In genomic region chr15:75508741-75509532, GRCh38 we compare ENCODE assay signal across 9 cellular contexts. TPM values are rescaled to one million over a fixed set of nuclear protein-coding genes. Genes with fewer than 3 reads are reported as not detected.
DNase-seq lines count a peak whose midpoint lies in the region; ATAC-seq and TF ChIP-seq lines count a peak whose summit lies in the region.
"Had no signal": no experiment of that assay in that cellular context is flagged by ENCODE, and none has a peak within 500 bp of the region (broad histone marks: within the 10 kb centered on the region; RNA-seq: fewer than 3 reads in every experiment).

No MANE protein-coding gene starts in this region.

- no peak overlapping the region for H3K27ac Mint-ChIP-seq in Caco-2 (ENCODE audit: unreplicated experiment)
- H3K27ac Mint-ChIP-seq in H9 = no peak overlapping the region; a peak in 2 of 7 replicates
- H3K27ac Mint-ChIP-seq: activated B cell treated with CpG ODN at 0.5 μM for 24 hours had no signal

- H3K23me2 ChIP-seq in H9 (ENCODE audit: insufficient read length, low read depth, low read length, poor library complexity, severe bottlenecking) = no peaks in the 10 kb centered on the region

- no TSS peak for BruUV-seq in Caco-2 (replicated peaks; lab: Mats Ljungman, UMichigan)

- peaks cover 46% of the 10 kb centered on the region for H3K36me3 Mint-ChIP-seq in Caco-2 (ENCODE audit: insufficient read depth, unreplicated experiment)
- H3K36me3 Mint-ChIP-seq in H9 (ENCODE audit: insufficient read depth in 1 of 3, low read depth in 3 of 3) = peaks cover 40 to 63% (median 41%) of the 10 kb centered on the region in 3 experiments

- no peak overlapping the region for H3K56ac ChIP-seq in H9 (ENCODE audit: insufficient read length, low read depth, low read length)

- no peaks in the 10 kb centered on the region for H3K27me3 ChIP-seq in Caco-2 (replicated peaks; ENCODE audit: control insufficient read depth, insufficient read depth, low read length)
- no peaks in the 10 kb centered on the region for H3K27me3 ChIP-seq in H9 (ENCODE audit: insufficient read depth, low read length)
- H3K27me3 ChIP-seq in spleen (replicated peaks in 1 of 7) = no peaks in the 10 kb centered on the region

- no peak overlapping the region for H4K8ac ChIP-seq in H9 (replicated peaks; ENCODE audit: insufficient read length, low read depth, low read length)

- H4K91ac ChIP-seq in H9 (ENCODE audit: insufficient read length, low read depth, low read length) = no peak overlapping the region

- no peak overlapping the region for H3K14ac ChIP-seq in H9 (ENCODE audit: insufficient read depth, low read length)

- H3K27me3 Mint-ChIP-seq in Caco-2 (ENCODE audit: insufficient read depth, unreplicated experiment) = no peaks in the 10 kb centered on the region
- no peaks in the 10 kb centered on the region for H3K27me3 Mint-ChIP-seq in H9 (ENCODE audit: low read depth)
- H3K27me3 Mint-ChIP-seq: activated B cell treated with CpG ODN at 0.5 μM for 24 hours had no signal

- no peak overlapping the region for H3K23ac ChIP-seq in H9 (ENCODE audit: insufficient read length, low read depth, low read length)

- no peak overlapping the region for H2BK120ac ChIP-seq in H9 (ENCODE audit: low read depth, low read length, poor library complexity, severe bottlenecking)

- H3K9ac ChIP-seq in H9 (ENCODE audit: extremely low read depth, insufficient read length, low read length) = no peak overlapping the region

- H3K4me3 ChIP-seq in Caco-2 (ENCODE audit: low read depth, low read length) (no peak overlapping the region), fibroblast of pulmonary artery (replicated peaks; ENCODE audit: low read depth, low read length) (no peak overlapping the region), spleen (no peak overlapping the region)

- no peak overlapping the region for H3K4me2 ChIP-seq in H9 (ENCODE audit: insufficient read depth, insufficient read length, low read length)

- no peak for ATAC-seq in GM21528 (IDR thresholded peaks at IDR 0.05; ENCODE audit: low FRiP score, unreplicated experiment)
- no peak for ATAC-seq in GM21723 (IDR thresholded peaks at IDR 0.05; ENCODE audit: unreplicated experiment)

- intact Hi-C loops in Caco-2 (cut with micrococcal nuclease; ENCODE audit: unreplicated experiment) = loop anchor here (1.0 to 2.0 kb wide), 2 partner anchors 132 to 174 kb away; partner anchors contain the start of gene IMP3
- intact Hi-C loops in spleen (cut with DNase I; ENCODE audit: low total_unique reads) = no loop called here

- WGBS in H9 (ENCODE audit: extremely low coverage, insufficient read length, low lambda C conversion rate) = no CpG with 5 or more reads among the region's 8 CpGs
- 83 to 87% (median 84%) methylated on average over 8 of the region's 8 CpGs for WGBS in spleen, 5 donors

- H2AK5ac ChIP-seq in H9 (ENCODE audit: insufficient read length, low read length) = no peak overlapping the region

- POLR2A ChIA-PET in Caco-2 (lab: Charles Lee) = interaction anchor here (0.5 kb wide), 1 partner anchor 45 kb away, joined by 3 read pairs; no protein-coding TSS in a partner anchor

- H3K4me3 Mint-ChIP-seq in Caco-2 (ENCODE audit: unreplicated experiment) (no peak overlapping the region), H9 (no peak overlapping the region)
- H3K4me3 Mint-ChIP-seq: activated B cell treated with CpG ODN at 0.5 μM for 24 hours had no signal

- no peak overlapping the region for H2BK12ac ChIP-seq in H9 (ENCODE audit: insufficient read length, low read depth, low read length)

- no peaks in the 10 kb centered on the region for H3K4me1 Mint-ChIP-seq in Caco-2 (ENCODE audit: low read depth, unreplicated experiment)
- H3K4me1 Mint-ChIP-seq in H9 = no peaks in the 10 kb centered on the region
- H3K4me1 Mint-ChIP-seq: activated B cell treated with CpG ODN at 0.5 μM for 24 hours had no signal

- CTCF ChIA-PET in Caco-2 (lab: Charles Lee) = interaction anchor here (0.8 to 1.6 kb wide), 11 partner anchors 23 to 175 kb away, joined by 3 to 15 read pairs (median 4); partner anchors contain the start of genes IMP3, MAN2C1, PTPN9 and SIN3A

- H3K4ac ChIP-seq in H9 (ENCODE audit: low read depth, low read length) = no peak overlapping the region

- no peak for TF ChIP-seq POLR2A in spleen (IDR thresholded peaks at IDR 0.05)

- H3K9me3 Mint-ChIP-seq in Caco-2 (ENCODE audit: unreplicated experiment) (no peaks in the 10 kb centered on the region), H9 (peaks cover 9% of the 10 kb centered on the region in 2 experiments; a peak in 4 of 5 replicates)
- H3K9me3 Mint-ChIP-seq: activated B cell treated with CpG ODN at 0.5 μM for 24 hours had no signal

- H2BK20ac ChIP-seq in H9 (ENCODE audit: low read depth, low read length, poor library complexity, severe bottlenecking) = no peak overlapping the region

- H3K18ac ChIP-seq in H9 (ENCODE audit: insufficient read length, low read depth, low read length) = no peak overlapping the region

- H4K20me1 ChIP-seq in H9 (ENCODE audit: control insufficient read depth, insufficient read depth, insufficient read length) = no peaks in the 10 kb centered on the region

- H3K27ac ChIP-seq in H9 (ENCODE audit: insufficient read length, low read depth, low read length) (no peak overlapping the region), spleen (no peak overlapping the region)

- DNase-seq in Caco-2 (peak in 1 of 2 experiments; percentile 50), H9 (no peak), SW480 (ENCODE audit: low spot score) (peak; percentile 28), fibroblast of pulmonary artery (ENCODE audit: low read depth) (peak; percentile 72), spleen (no peak), midbrain (lab: John Stamatoyannopoulos, UW) (no peak)
- DNase-seq: activated B cell treated with CpG ODN at 0.5 μM for 24 hours had no signal

- H3K9me3 ChIP-seq in Caco-2 (no peaks in the 10 kb centered on the region), H9 (ENCODE audit: control insufficient read depth, low read depth, low read length) (no peaks in the 10 kb centered on the region), spleen (no peaks in the 10 kb centered on the region)

- no peaks in the 10 kb centered on the region for H3K4me1 ChIP-seq in Caco-2
- H3K4me1 ChIP-seq in H9 (ENCODE audit: insufficient read depth, low read length) = no peaks in the 10 kb centered on the region
- no peaks in the 10 kb centered on the region for H3K4me1 ChIP-seq in spleen

- no peak overlapping the region for H2BK15ac ChIP-seq in H9 (ENCODE audit: low read depth, low read length)

- H3K79me2 ChIP-seq in H9 (ENCODE audit: insufficient read depth, low read length) = no peaks in the 10 kb centered on the region

- no peaks in the 10 kb centered on the region for H3K79me1 ChIP-seq in H9 (ENCODE audit: insufficient read depth, low read depth, low read length, poor library complexity, severe bottlenecking)

- H3T11ph ChIP-seq in H9 (ENCODE audit: low read length) = no peak overlapping the region

- H3K36me3 ChIP-seq in Caco-2 (ENCODE audit: control insufficient read depth, insufficient read depth, low read length) = no peaks in the 10 kb centered on the region; the same call in none of the 2 replicates
- H3K36me3 ChIP-seq in spleen = peaks cover 0 to 86% (median 45%) of the 10 kb centered on the region in 6 donors

- no peak overlapping the region for H2AFZ ChIP-seq in H9 (ENCODE audit: low read length)

- no peak overlapping the region for H4K5ac ChIP-seq in H9 (ENCODE audit: insufficient read length, low read depth, low read length)

- H2BK5ac ChIP-seq in H9 (ENCODE audit: insufficient read length, low read length) = no peak overlapping the region

- TF ChIP-seq CTCF in Caco-2 (IDR thresholded peaks at IDR 0.05; ENCODE audit: insufficient read depth in 1 of 2, low read depth in 1 of 2, low read length in 1 of 2, severe bottlenecking in 1 of 2, unreplicated experiment in 1 of 2) = peak; percentile 51 to 73
- TF ChIP-seq CTCF in H9 (conservative IDR thresholded peaks at IDR 0.05) = peak; percentile 65
- TF ChIP-seq CTCF in fibroblast of pulmonary artery (IDR thresholded peaks at IDR 0.05; ENCODE audit: low read length, missing control alignments) = peak; percentile 82
- peak in 8 of 11 experiments; percentile 12 to 55 (median 39) for TF ChIP-seq CTCF in spleen (IDR thresholded peaks at IDR 0.05 in 8 of 11, conservative IDR thresholded peaks at IDR 0.05 in 3 of 11)

RNA-seq across cellular contexts. Expression of gene SIN3A, which starts 57.4 kb away (rescaled TPM):
- total RNA-seq in Caco-2 (2022) (64.4 and 67.1 TPM in 2 replicates), H9 (2021) (99.1 and 102 TPM in 2 replicates), spleen (10 to 100 TPM; 64.5 to 90.2 (median 84.7) TPM)
- 10 to 100 TPM in 1 of 3 donors, 1 to 10 TPM in 2; 8.2 to 12.5 (median 8.4) TPM for polyA plus RNA-seq in spleen

Comparison
In these comparisons a context has a peak if more than half of its experiments do, and no peak if none do; other contexts are left out.
1. DNase-seq: peak in SW480 (single experiment) and fibroblast of pulmonary artery (single experiment); none in H9 (single experiment), spleen (single experiment) and midbrain (single experiment).
2. Peak in every context shown above with its lines, with median percentiles within 50 percentile points of each other: CTCF ChIP-seq.